In the genomic region with DNA sequence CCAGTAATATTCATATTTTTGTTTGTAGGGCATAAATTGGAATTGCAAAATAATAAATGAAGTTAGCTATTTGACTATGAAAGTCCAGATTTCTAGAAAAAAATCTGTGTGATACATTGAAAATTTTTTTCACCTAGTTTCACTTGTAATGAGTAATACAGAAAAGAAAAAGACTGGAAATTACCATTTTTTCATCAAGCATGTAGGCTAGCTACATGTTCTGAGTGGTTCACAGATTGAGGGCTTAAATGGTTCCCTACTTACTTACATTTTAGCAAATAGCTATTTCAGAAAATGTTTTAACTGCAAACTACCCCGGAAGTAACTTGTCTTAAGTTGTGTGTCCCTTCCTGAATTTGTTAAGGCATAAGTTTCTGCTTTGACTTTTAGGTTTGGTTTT, we compare ENCODE assay signal across 27 cellular contexts.
"Had no signal": no experiment of that assay in that cellular context is flagged by ENCODE, and none has a peak within 500 bp of the region (broad histone marks: within the 10 kb centered on the region; RNA-seq: fewer than 3 reads in every experiment).

No MANE protein-coding gene starts in this region.

- H3K9me3 Mint-ChIP-seq: activated CD8-positive, alpha-beta T cell treated with anti-CD3 and anti-CD28 coated beads for 36 hours; activated T-cell treated with anti-CD3 and anti-CD28 coated beads, Interleukin-2, amount 50 U/mL, for 4 hours; activated T-helper 17 cell treated with anti-CD3 and anti-CD28 coated beads, Interleukin-2, amount 50 U/mL, for 72 hours; central memory CD8-positive, alpha-beta T cell; dendritic cell treated with granulocyte-macrophage colony-stimulating factor and Interleukin-4, amounts not matched to agents 40 ng/mL and 50 ng/mL, for 4 days; endodermal cell had no signal

- H3K36me3 Mint-ChIP-seq: activated naive CD8-positive, alpha-beta T cell had no signal

- H3K27ac Mint-ChIP-seq: activated CD4-positive, alpha-beta T cell treated with anti-CD3 and anti-CD28 coated beads for 36 hours; activated CD8-positive, alpha-beta T cell treated with anti-CD3 and anti-CD28 coated beads for 36 hours; activated naive CD8-positive, alpha-beta T cell; activated T-helper 17 cell treated with anti-CD3 and anti-CD28 coated beads, Interleukin-2, amount 50 U/mL, for 72 hours; dendritic cell treated with granulocyte-macrophage colony-stimulating factor and Interleukin-4, amounts not matched to agents 40 ng/mL and 50 ng/mL, for 4 days; endodermal cell had no signal

- H3K27me3 Mint-ChIP-seq: activated CD4-positive, alpha-beta T cell treated with anti-CD3 and anti-CD28 coated beads for 36 hours; central memory CD8-positive, alpha-beta T cell; dendritic cell treated with granulocyte-macrophage colony-stimulating factor and Interleukin-4, amounts not matched to agents 40 ng/mL and 50 ng/mL, for 4 days had no signal

- H3K27ac ChIP-seq: brain microvascular endothelial cell, coronary artery, dorsolateral prefrontal cortex, heart right ventricle had no signal

- H3K4me3 Mint-ChIP-seq: activated CD4-positive, alpha-beta T cell treated with anti-CD3 and anti-CD28 coated beads for 36 hours; activated CD8-positive, alpha-beta T cell treated with anti-CD3 and anti-CD28 coated beads for 36 hours; activated naive CD8-positive, alpha-beta T cell; activated T-cell treated with anti-CD3 and anti-CD28 coated beads, Interleukin-2, amount 50 U/mL, for 4 hours; activated T-helper 17 cell treated with anti-CD3 and anti-CD28 coated beads, Interleukin-2, amount 50 U/mL, for 72 hours; central memory CD8-positive, alpha-beta T cell; dendritic cell treated with granulocyte-macrophage colony-stimulating factor and Interleukin-4, amounts not matched to agents 40 ng/mL and 50 ng/mL, for 4 days; endodermal cell had no signal

- ATAC-seq: activated CD4-positive, alpha-beta T cell treated with anti-CD3 and anti-CD28 coated beads for 36 hours; activated CD8-positive, alpha-beta T cell treated with anti-CD3 and anti-CD28 coated beads for 36 hours; activated T-cell treated with anti-CD3 and anti-CD28 coated beads, Interleukin-2, amount 50 U/mL, for 4 hours; activated T-helper 17 cell treated with anti-CD3 and anti-CD28 coated beads, Interleukin-2, amount 50 U/mL, for 72 hours; esophagus mucosa; heart right ventricle had no signal

- DNase-seq: activated CD4-positive, alpha-beta T cell treated with anti-CD3 and anti-CD28 coated beads for 36 hours; activated CD4-positive, alpha-beta T cell treated with anti-CD3 and anti-CD28 coated beads, Interleukin-2, amount 50 U/mL, for 1 hour; activated CD4-positive, alpha-beta T cell treated with anti-CD3 and anti-CD28 coated beads, Interleukin-2, amount 50 U/mL, for 48 hours; activated CD4-positive, CD25-positive, alpha-beta regulatory T cell; activated CD4-positive, CD25-positive, alpha-beta regulatory T cell treated with anti-CD3 and anti-CD28 coated beads, Interleukin-2, amount 50 U/mL, for 72 hours; activated CD8-positive, alpha-beta memory T cell treated with anti-CD3 and anti-CD28 coated beads for 24 hours; activated CD8-positive, alpha-beta T cell treated with anti-CD3 and anti-CD28 coated beads for 36 hours; activated effector memory CD4-positive, alpha-beta T cell treated with Interleukin-2 at 50 U/mL for 16 hours; activated gamma-delta T cell treated with Interleukin-2 at 50 U/mL for 16 hours; activated naive CD4-positive, alpha-beta T cell treated with anti-CD3 and anti-CD28 coated beads, Interleukin-2, amount 50 U/mL, for 16 hours; activated naive CD4-positive, alpha-beta T cell treated with Interleukin-2 at 50 U/mL for 16 hours; activated T-cell treated with anti-CD3 and anti-CD28 coated beads, Interleukin-2, amount 50 U/mL, for 4 hours; amniotic stem cell; anterior cingulate cortex; brain microvascular endothelial cell; dorsolateral prefrontal cortex; effector memory CD4-positive, alpha-beta T cell; endodermal cell; foreskin fibroblast; heart right ventricle; T-helper 2 cell had no signal

- H3K4me1 Mint-ChIP-seq: activated CD4-positive, alpha-beta T cell treated with anti-CD3 and anti-CD28 coated beads for 36 hours; activated T-helper 17 cell treated with anti-CD3 and anti-CD28 coated beads, Interleukin-2, amount 50 U/mL, for 72 hours; central memory CD8-positive, alpha-beta T cell had no signal
